8 cellular contexts compared by ENCODE assay signal in genomic region chr9:111661802-111662491, GRCh38. TPM values are rescaled to one million over a fixed set of nuclear protein-coding genes. Genes with fewer than 3 reads are reported as not detected.
DNase-seq lines count a peak whose midpoint lies in the region; ATAC-seq and TF ChIP-seq lines count a peak whose summit lies in the region.

No MANE protein-coding gene starts in this region.

- H3K4me3 Mint-ChIP-seq in CD4-positive, CD25-positive, alpha-beta regulatory T cell = peak overlapping the region; percentile 93 to 98 (median 96)

- intact Hi-C loops in left ventricle myocardium inferior (cut with micrococcal nuclease) (no loop called here), posterior vena cava (cut with DNase I) (no loop called here)

- no peak for TF ChIP-seq CTCF in left ventricle myocardium inferior (IDR thresholded peaks at IDR 0.05; ENCODE audit: borderline replicate concordance)

- DNase-seq in CD4-positive, CD25-positive, alpha-beta regulatory T cell = peak; percentile 16 to 57 (median 21)
- peak; percentile 62 to 63 for DNase-seq in SJCRH30
- DNase-seq in amniotic epithelial cell (ENCODE audit: low read depth) = peak; percentile 6
- DNase-seq in left ventricle myocardium inferior = peak; percentile 37
- DNase-seq in posterior vena cava (ENCODE audit: low spot score) = peak; percentile 83
- no peak for DNase-seq in NCI-H2107 treated with DMSO at 0.1 percent for 48 hours (lab: John Stamatoyannopoulos, UW; ENCODE audit: unreplicated experiment)

- peaks cover 22% of the 10 kb centered on the region for H3K4me1 ChIP-seq in CD4-positive, CD25-positive, alpha-beta regulatory T cell (ENCODE audit: control insufficient read depth, insufficient read depth, low read length, poor library complexity, severe bottlenecking)
- H3K4me1 ChIP-seq in SJCRH30 (peaks cover 6% of the 10 kb centered on the region; the same call in 1 of the 2 replicates), left ventricle myocardium inferior (peaks cover 25% of the 10 kb centered on the region)

- no peaks in the 10 kb centered on the region for H3K27me3 ChIP-seq in CD4-positive, CD25-positive, alpha-beta regulatory T cell (ENCODE audit: control insufficient read depth, insufficient read depth, low read length)
- H3K27me3 ChIP-seq in SJCRH30 = no peaks in the 10 kb centered on the region
- no peaks in the 10 kb centered on the region for H3K27me3 ChIP-seq in left ventricle myocardium inferior (ENCODE audit: low read depth)

- peak overlapping the region; percentile 91 to 97 (median 96) for H3K27ac Mint-ChIP-seq in CD4-positive, CD25-positive, alpha-beta regulatory T cell

- H3K36me3 ChIP-seq in CD4-positive, CD25-positive, alpha-beta regulatory T cell (ENCODE audit: control insufficient read depth, insufficient read depth, low read length) = peaks cover 3% of the 10 kb centered on the region
- H3K36me3 ChIP-seq in SJCRH30 (peaks cover 26% of the 10 kb centered on the region), left ventricle myocardium inferior (peaks cover 5% of the 10 kb centered on the region)

- H3K27ac ChIP-seq in CD4-positive, CD25-positive, alpha-beta regulatory T cell (ENCODE audit: insufficient read depth, low read length, poor library complexity, severe bottlenecking) = peak overlapping the region; percentile 72
- H3K27ac ChIP-seq in SJCRH30 (peak overlapping the region; percentile 39; the same call in 1 of the 2 replicates), left ventricle myocardium inferior (replicated peaks) (peak overlapping the region; percentile 86)

- no peaks in the 10 kb centered on the region for H3K9me3 Mint-ChIP-seq in CD4-positive, CD25-positive, alpha-beta regulatory T cell

- no peaks in the 10 kb centered on the region for H3K9me3 ChIP-seq in CD4-positive, CD25-positive, alpha-beta regulatory T cell (ENCODE audit: control insufficient read depth in 2 of 2, low read length in 2 of 2)
- no peaks in the 10 kb centered on the region for H3K9me3 ChIP-seq in SJCRH30 (replicated peaks)
- H3K9me3 ChIP-seq in left ventricle myocardium inferior (replicated peaks) = no peaks in the 10 kb centered on the region

- ATAC-seq in CD4-positive, CD25-positive, alpha-beta regulatory T cell (ENCODE audit: low read depth in 2 of 2) = peak; percentile 11 to 26
- ATAC-seq in GM19328 (IDR thresholded peaks at IDR 0.05; ENCODE audit: unreplicated experiment) (peak; percentile 38), HG03439 (IDR thresholded peaks at IDR 0.05; ENCODE audit: unreplicated experiment) (peak; percentile 38)

- H3K4me3 ChIP-seq in CD4-positive, CD25-positive, alpha-beta regulatory T cell (ENCODE audit: low read depth, low read length) = peak overlapping the region; percentile 76
- H3K4me3 ChIP-seq in SJCRH30 (peak overlapping the region; percentile 88), left ventricle myocardium inferior (peak overlapping the region; percentile 85)

- H3K4me1 Mint-ChIP-seq in CD4-positive, CD25-positive, alpha-beta regulatory T cell = peaks cover 21 to 45% (median 33%) of the 10 kb centered on the region in 4 donors

- peaks cover 6% of the 10 kb centered on the region for H3K36me3 Mint-ChIP-seq in CD4-positive, CD25-positive, alpha-beta regulatory T cell

- no peaks in the 10 kb centered on the region for H3K27me3 Mint-ChIP-seq in CD4-positive, CD25-positive, alpha-beta regulatory T cell

RNA-seq across cellular contexts. Expression of gene GNG10, which starts 0.5 kb away (rescaled TPM):
- total RNA-seq in CD4-positive, CD25-positive, alpha-beta regulatory T cell = 11.1 TPM
- polyA plus RNA-seq in CD4-positive, CD25-positive, alpha-beta regulatory T cell = 10 to 100 TPM; 29.2 to 50.6 (median 35.1) TPM
- 188 and 190 TPM in 2 replicates for total RNA-seq in SJCRH30 (2014; rRNA removed; shearing (Covaris generic))
- total RNA-seq in left ventricle myocardium inferior = 27.4 TPM
- 10 to 100 TPM; 49.9 to 51.8 TPM for total RNA-seq in posterior vena cava

RNA-seq across cellular contexts. Expression of gene DNAJC25, which starts 30.8 kb away (rescaled TPM):
- total RNA-seq in CD4-positive, CD25-positive, alpha-beta regulatory T cell = 2.9 TPM
- 1 to 10 TPM; 1.3 to 3.0 (median 2.3) TPM for polyA plus RNA-seq in CD4-positive, CD25-positive, alpha-beta regulatory T cell
- total RNA-seq in SJCRH30 (2014; rRNA removed; shearing (Covaris generic)) = 14.2 and 15.1 TPM in 2 replicates
- total RNA-seq in left ventricle myocardium inferior = 5.5 TPM
- 1 to 10 TPM; 7.2 to 8.1 TPM for total RNA-seq in posterior vena cava
